Comparison of ENCODE assay signal across 8 cellular contexts in the genomic region with DNA sequence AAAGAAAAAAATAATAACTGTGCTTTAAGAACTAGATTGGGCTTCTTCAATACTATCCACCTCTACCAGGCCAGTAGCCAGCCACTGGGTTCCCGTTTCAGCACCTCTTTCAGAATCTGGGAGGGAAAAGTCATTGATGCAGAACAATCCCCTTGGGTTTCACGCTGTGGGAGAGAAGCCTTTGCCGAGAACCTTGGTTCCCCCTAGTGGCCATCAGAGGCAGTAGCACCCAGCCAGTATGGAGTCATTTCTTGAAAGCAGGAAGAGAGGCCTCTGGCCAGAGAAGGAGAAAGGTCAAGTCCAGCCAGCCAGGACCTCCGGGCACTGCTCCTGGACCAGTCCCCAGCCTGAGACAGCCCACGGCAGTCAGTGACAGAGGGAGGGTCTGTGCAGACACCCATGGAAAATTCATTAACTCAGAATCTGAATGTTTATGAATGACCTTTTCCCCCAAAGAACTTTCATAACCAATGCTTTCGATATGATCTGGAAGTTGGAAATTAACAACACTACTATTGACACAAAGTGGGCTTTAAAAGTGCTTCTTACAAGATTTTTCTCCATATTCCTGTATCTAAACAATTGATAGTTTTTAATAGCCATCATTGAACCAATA. TPM values are rescaled to one million over a fixed set of nuclear protein-coding genes. Genes with fewer than 3 reads are reported as not detected.
A peak's percentile ranks its signal among the peaks of the same experiment; 100 is the strongest.
DNase-seq lines count a peak whose midpoint lies in the region; ATAC-seq and TF ChIP-seq lines count a peak whose summit lies in the region.

No MANE protein-coding gene starts in this region.

- H3K4me1 ChIP-seq in OCI-LY3 (ENCODE audit: low read length) (peaks cover 4% of the 10 kb centered on the region; the same call in 1 of the 2 replicates), suprapubic skin (peaks cover 6% of the 10 kb centered on the region)

- no peaks in the 10 kb centered on the region for H4K20me1 ChIP-seq in OCI-LY3 (ENCODE audit: insufficient read depth, low read length)

- H3K9ac ChIP-seq in OCI-LY3 (ENCODE audit: low read length) = no peak overlapping the region

- H3K27ac Mint-ChIP-seq in neural crest cell (ENCODE audit: unreplicated experiment) = no peak overlapping the region

- H3K9me3 Mint-ChIP-seq in neural crest cell = no peaks in the 10 kb centered on the region

- H3K9me3 ChIP-seq in OCI-LY3 (ENCODE audit: insufficient read depth, low read length) (no peaks in the 10 kb centered on the region), suprapubic skin (no peaks in the 10 kb centered on the region)

- 0 out of 2 replicates have a peak overlapping the region, but pooled peaks have one; percentile 15 for H3K4me2 ChIP-seq in OCI-LY3 (ENCODE audit: low read length)

- 7% methylated on average over 6 of the region's 6 CpGs for WGBS in suprapubic skin

- H2AFZ ChIP-seq in OCI-LY3 (ENCODE audit: low read depth, low read length) = peak overlapping the region; percentile 64

- DNase-seq in DMS153 treated with DMSO at 0.1 percent for 48 hours (lab: John Stamatoyannopoulos, UW; ENCODE audit: unreplicated experiment) (peak; percentile 74), HUDEP-2 (lab: John Stamatoyannopoulos, UW; ENCODE audit: unreplicated experiment in 76 of 76) (peak in 45 of 76 experiments; percentile 1 to 70 (median 29)), fibroblast of mammary gland (ENCODE audit: low read depth) (peak; percentile 79), neural crest cell (ENCODE audit: low read depth, low spot score) (peak; percentile 73), suprapubic skin (ENCODE audit: low spot score in 2 of 2) (no peak)
- DNase-seq in activated T-cell treated with anti-CD3 and anti-CD28 coated beads, Interleukin-2, amount 50 U/mL, for 1 hour = peak; percentile 29

- no peaks in the 10 kb centered on the region for H3K36me3 ChIP-seq in OCI-LY3 (replicated peaks; ENCODE audit: low read depth, low read length)
- no peaks in the 10 kb centered on the region for H3K36me3 ChIP-seq in suprapubic skin

- H3K4me3 Mint-ChIP-seq in neural crest cell = no peak overlapping the region

- no peaks in the 10 kb centered on the region for H3K36me3 Mint-ChIP-seq in neural crest cell (ENCODE audit: low read depth)

- TF ChIP-seq CTCF in OCI-LY3 (IDR thresholded peaks at IDR 0.05; ENCODE audit: low read depth, low read length) (peak; percentile 95), fibroblast of mammary gland (conservative IDR thresholded peaks at IDR 0.05; ENCODE audit: control insufficient read depth, insufficient read depth, low read depth, low read length) (peak; percentile 99), neural crest cell (conservative IDR thresholded peaks at IDR 0.05) (peak; percentile 93), suprapubic skin (IDR thresholded peaks at IDR 0.05) (peak; percentile 80 to 93)

- peaks cover 31% of the 10 kb centered on the region for H3K27me3 ChIP-seq in OCI-LY3 (ENCODE audit: low read depth, low read length)
- H3K27me3 ChIP-seq in suprapubic skin = no peaks in the 10 kb centered on the region

- no peak for TF ChIP-seq EP300 in suprapubic skin (IDR thresholded peaks at IDR 0.05)

- H3K4me3 ChIP-seq in OCI-LY3 (ENCODE audit: low read length) (no peak overlapping the region), fibroblast of mammary gland (ENCODE audit: control insufficient read depth, low read depth, low read length) (no peak overlapping the region), suprapubic skin (no peak overlapping the region)

- no peak for TF ChIP-seq POLR2A in suprapubic skin (IDR thresholded peaks at IDR 0.05)

- ATAC-seq in GM21515 (IDR thresholded peaks at IDR 0.05; ENCODE audit: unreplicated experiment) = peak; percentile 82

- peaks cover 6% of the 10 kb centered on the region for H3K4me1 Mint-ChIP-seq in neural crest cell

- no peak overlapping the region for H3K27ac ChIP-seq in OCI-LY3 (ENCODE audit: low read length)
- H3K27ac ChIP-seq in suprapubic skin = no peak overlapping the region

- H3K27me3 Mint-ChIP-seq in neural crest cell (ENCODE audit: low read depth) = peaks cover 14% of the 10 kb centered on the region

- H3K79me2 ChIP-seq in OCI-LY3 (ENCODE audit: low read length) = no peaks in the 10 kb centered on the region

RNA-seq across cellular contexts. Expression of a gene that starts 51.2 kb away (rescaled TPM):
- total RNA-seq in neural crest cell (0.45 and 0.56 TPM in 2 replicates), suprapubic skin (10 to 100 TPM in 2 of 4 donors, 1 to 10 TPM in 2; 8.0 to 23.6 (median 14.4) TPM)

Comparison
In these comparisons a context has a peak if more than half of its experiments do, and no peak if none do; other contexts are left out.
1. DNase-seq: peak in DMS153 treated with DMSO at 0.1 percent for 48 hours (single experiment), HUDEP-2 (45 of 76), activated T-cell treated with anti-CD3 and anti-CD28 coated beads, Interleukin-2, amount 50 U/mL, for 1 hour (single experiment), fibroblast of mammary gland (single experiment) and neural crest cell (single experiment); none in suprapubic skin (0 of 2).
2. Peak in every context shown above with its lines, with median percentiles within 50 percentile points of each other: CTCF ChIP-seq.